In the genomic region with DNA sequence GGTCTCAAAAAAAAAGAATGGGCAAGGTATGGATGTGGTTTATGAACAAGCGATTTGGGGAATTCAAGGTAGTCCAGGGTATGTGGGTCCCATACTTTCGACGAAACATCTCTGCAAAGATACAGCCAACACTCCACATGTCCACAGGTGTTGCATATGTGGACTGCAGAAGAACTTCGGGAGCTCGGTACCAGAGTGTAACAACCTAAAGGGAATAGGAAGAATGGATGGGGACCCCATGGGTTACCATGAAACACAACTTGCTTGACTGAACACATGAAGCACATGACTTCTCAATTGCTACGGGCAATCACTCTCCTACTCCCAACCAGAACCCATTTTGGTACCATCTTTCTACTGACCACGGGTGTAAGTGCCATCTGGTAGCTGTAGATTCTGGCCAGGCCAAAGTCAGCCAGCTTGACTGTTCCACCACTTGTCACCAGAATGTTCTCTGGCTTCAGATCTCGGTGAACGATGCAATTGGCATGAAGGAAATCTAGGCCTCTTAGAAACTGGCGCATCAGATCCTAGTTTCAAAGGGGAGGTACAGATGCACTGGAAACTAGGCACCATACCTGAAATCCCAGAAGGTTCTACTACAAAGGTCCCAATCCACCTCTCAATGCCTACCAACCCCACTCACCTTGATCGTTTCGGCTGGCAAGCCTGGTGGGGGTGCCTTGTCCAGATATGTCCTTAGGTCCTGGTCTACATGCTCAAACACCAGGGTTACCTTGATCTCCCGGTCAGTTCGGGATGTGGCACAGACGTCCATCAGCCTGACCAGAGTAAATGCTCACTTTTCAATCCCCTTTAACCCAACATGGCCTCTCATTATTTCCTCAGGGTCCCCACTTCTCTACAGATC, we compare ENCODE assay signal across 8 cellular contexts. TPM values are rescaled to one million over a fixed set of nuclear protein-coding genes. Genes with fewer than 3 reads are reported as not detected.
DNase-seq lines count a peak whose midpoint lies in the region; ATAC-seq and TF ChIP-seq lines count a peak whose summit lies in the region.

No MANE protein-coding gene starts in this region.

- H3K27me3 ChIP-seq in cardiac muscle cell (peaks cover 2% of the 10 kb centered on the region), right lobe of liver (no peaks in the 10 kb centered on the region), transverse colon (no peaks in the 10 kb centered on the region)

- TF ChIP-seq EP300 in transverse colon (IDR thresholded peaks at IDR 0.05; ENCODE audit: low read depth), result no peak

- H3K36me3 ChIP-seq in cardiac muscle cell, result peaks cover 30% of the 10 kb centered on the region
- H3K36me3 ChIP-seq in right lobe of liver, result peaks cover 0 to 25% (median 13%) of the 10 kb centered on the region in 4 donors
- peaks cover 0 to 24% (median 6%) of the 10 kb centered on the region in 4 donors for H3K36me3 ChIP-seq in transverse colon

- H3K27ac ChIP-seq in cardiac muscle cell (no peak overlapping the region), right lobe of liver (no peak overlapping the region), transverse colon (peak overlapping the region; percentile 77 to 90 (median 87))

- WGBS in right lobe of liver (ENCODE audit: insufficient coverage, low coverage, low lambda C conversion rate, missing lambda C conversion rate), result 92% methylated on average over 8 of the region's 15 CpGs
- WGBS in transverse colon (ENCODE audit: low coverage in 1 of 2), 2 donors, result 84 to 96% methylated on average over 7 to 15 of the region's 15 CpGs

- H3K9me3 ChIP-seq in cardiac muscle cell (ENCODE audit: low read depth), result no peaks in the 10 kb centered on the region
- H3K9me3 ChIP-seq in right lobe of liver, result no peaks in the 10 kb centered on the region
- H3K9me3 ChIP-seq in transverse colon, result no peaks in the 10 kb centered on the region

- H3K4me1 ChIP-seq in cardiac muscle cell (ENCODE audit: low read depth) (peaks cover 4% of the 10 kb centered on the region), right lobe of liver (peaks cover 0 to 10% (median 3%) of the 10 kb centered on the region in 4 donors), transverse colon (peaks cover 12 to 39% (median 30%) of the 10 kb centered on the region in 4 donors)

- DNase-seq in cardiac muscle cell (ENCODE audit: low read depth in 1 of 2, low spot score in 1 of 2) (no peak), left ventricle myocardium superior (no peak), astrocyte of the cerebellum (ENCODE audit: low read depth) (no peak), right lobe of liver (no peak), transverse colon (no peak)
- DNase-seq in activated CD8-positive, alpha-beta memory T cell treated with anti-CD3 and anti-CD28 coated beads for 24 hours, result no peak

- in situ Hi-C loops in astrocyte of the cerebellum (cut with HindIII; ENCODE audit: low sequenced_read_pairs), result no loop called here
- in situ Hi-C loops in transverse colon (cut with MboI; ENCODE audit: low pct_ligation_motif_present in 1 of 4, low pct_unique_long_range_greater_than_20kb in 1 of 4, low sequenced_read_pairs in 3 of 4), result no loop called here

- TF ChIP-seq POLR2A in right lobe of liver (IDR thresholded peaks at IDR 0.05), result no peak
- TF ChIP-seq POLR2A in transverse colon (IDR thresholded peaks at IDR 0.05), result no peak

- no peak for TF ChIP-seq CTCF in cardiac muscle cell (IDR thresholded peaks at IDR 0.05; ENCODE audit: low read depth, low read length)
- no peak for TF ChIP-seq CTCF in astrocyte of the cerebellum (IDR thresholded peaks at IDR 0.05; ENCODE audit: low read depth, low read length, missing control alignments)
- TF ChIP-seq CTCF in right lobe of liver (IDR thresholded peaks at IDR 0.05), result no peak
- no peak for TF ChIP-seq CTCF in transverse colon (IDR thresholded peaks at IDR 0.05)

- intact Hi-C loops in left ventricle myocardium superior (cut with micrococcal nuclease) (no loop called here), right lobe of liver (cut with DNase I) (no loop called here), transverse colon (cut with DNase I; ENCODE audit: low total_unique reads) (no loop called here)

- ATAC-seq in left ventricle myocardium superior (no peak), right lobe of liver (no peak), GM18511 (IDR thresholded peaks at IDR 0.05; ENCODE audit: unreplicated experiment) (no peak), HG02840 (IDR thresholded peaks at IDR 0.05; ENCODE audit: low FRiP score, unreplicated experiment) (no peak)

- peak overlapping the region; percentile 64 for H3K4me3 ChIP-seq in cardiac muscle cell
- H3K4me3 ChIP-seq in astrocyte of the cerebellum (ENCODE audit: low read depth, low read length), result peak overlapping the region; percentile 95
- H3K4me3 ChIP-seq in right lobe of liver, result peak overlapping the region; percentile 72 to 92 (median 90)
- H3K4me3 ChIP-seq in transverse colon, result peak overlapping the region in 3 of 4 donors; percentile 47 to 58 (median 57)

RNA-seq across cellular contexts. Expression of gene CDK4, which starts 1.3 kb away (rescaled TPM):
- total RNA-seq in cardiac muscle cell (75.8 and 137 TPM in 2 replicates), left ventricle myocardium superior (42.1 TPM), right lobe of liver (10 to 100 TPM; 23.3 to 47.3 (median 31.8) TPM), transverse colon (100 to 1,000 TPM in 1 of 4 donors, 10 to 100 TPM in 3; 20.9 to 194 (median 47.8) TPM)
- 160 and 172 TPM in 2 replicates for polyA plus RNA-seq in cardiac muscle cell

RNA-seq across cellular contexts. Expression of gene MARCHF9, which starts 4.1 kb away (rescaled TPM):
- 21.9 and 23.3 TPM in 2 replicates for total RNA-seq in cardiac muscle cell
- polyA plus RNA-seq in cardiac muscle cell, result 9.0 and 11.7 TPM in 2 replicates
- total RNA-seq in left ventricle myocardium superior, result 15.6 TPM
- total RNA-seq in right lobe of liver, result 1 to 10 TPM; 2.1 to 3.9 (median 3.3) TPM
- 10 to 100 TPM in 2 of 4 donors, 1 to 10 TPM in 2; 1.5 to 24.1 (median 9.5) TPM for total RNA-seq in transverse colon

RNA-seq across cellular contexts. Expression of gene TSPAN31, which starts 6.0 kb away (rescaled TPM):
- total RNA-seq in cardiac muscle cell (41.7 and 65.9 TPM in 2 replicates), left ventricle myocardium superior (32.8 TPM), right lobe of liver (10 to 100 TPM; 15.1 to 34.4 (median 20.6) TPM), transverse colon (10 to 100 TPM; 20.6 to 73.3 (median 42.8) TPM)
- polyA plus RNA-seq in cardiac muscle cell, result 66.3 and 73.4 TPM in 2 replicates

RNA-seq across cellular contexts. Expression of gene AGAP2, which starts 12.3 kb away (rescaled TPM):
- 0.33 and 0.49 TPM in 2 replicates for total RNA-seq in cardiac muscle cell
- polyA plus RNA-seq in cardiac muscle cell, result 0.05 and 0.10 TPM in 2 replicates
- total RNA-seq in left ventricle myocardium superior, result 7.5 TPM
- under 1 TPM; 0.26 to 0.87 (median 0.57) TPM for total RNA-seq in right lobe of liver
- total RNA-seq in transverse colon, result 100 to 1,000 TPM in 1 of 4 donors, 1 to 10 TPM in 3; 1.2 to 125 (median 5.6) TPM

RNA-seq across cellular contexts. Expression of gene CYP27B1, which starts 16.1 kb away (rescaled TPM):
- 0.07 and 1.3 TPM in 2 replicates for total RNA-seq in cardiac muscle cell
- 0.33 TPM in 1 of 2 replicates, not detected in the other for polyA plus RNA-seq in cardiac muscle cell
- not detected for total RNA-seq in left ventricle myocardium superior
- total RNA-seq in right lobe of liver, result 1 to 10 TPM in 3 of 6 experiments, under 1 TPM in 3; 0.25 to 1.4 (median 0.81) TPM
- 1 to 10 TPM in 2 of 4 donors, under 1 TPM in 1, not detected in 1; 0.40 to 2.5 (median 2.3) TPM for total RNA-seq in transverse colon

Comparison
In these comparisons a context has a peak if more than half of its experiments do, and no peak if none do; other contexts are left out.
1. H3K27ac ChIP-seq: peak in transverse colon (4 of 4); none in cardiac muscle cell (single experiment) and right lobe of liver (0 of 3).
2. Peak in every context shown above with its lines, with median percentiles within 50 percentile points of each other: H3K4me3 ChIP-seq.